ENCODE assay signal across 14 cellular contexts in the genomic region with DNA sequence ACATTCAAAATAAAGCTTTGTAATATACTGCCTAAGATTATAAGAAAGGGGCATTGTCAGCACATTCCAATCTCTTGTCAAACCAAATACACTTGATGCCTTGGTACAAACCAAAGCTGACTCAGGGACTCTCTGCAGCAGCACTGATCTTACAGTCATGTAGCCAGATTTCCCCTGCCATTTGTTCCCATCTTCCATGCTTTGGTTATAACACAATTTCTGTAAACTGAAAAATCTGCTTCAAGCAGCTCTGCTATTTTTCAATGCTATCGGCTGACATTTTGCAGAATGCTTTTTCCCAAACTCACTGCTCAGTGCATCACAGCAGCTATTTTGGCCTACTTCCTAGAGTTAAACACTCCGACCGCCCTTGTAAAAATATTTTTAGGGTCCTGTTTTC. TPM values are rescaled to one million over a fixed set of nuclear protein-coding genes. Genes with fewer than 3 reads are reported as not detected.
DNase-seq lines count a peak whose midpoint lies in the region; ATAC-seq and TF ChIP-seq lines count a peak whose summit lies in the region.
"Had no signal": no experiment of that assay in that cellular context is flagged by ENCODE, and none has a peak within 500 bp of the region (broad histone marks: within the 10 kb centered on the region; RNA-seq: fewer than 3 reads in every experiment).

No MANE protein-coding gene starts in this region.

- no peak for TF ChIP-seq CTCF in dorsolateral prefrontal cortex (IDR thresholded peaks at IDR 0.05 in 54 of 56, conservative IDR thresholded peaks at IDR 0.05 in 2 of 56; ENCODE audit: low read depth in 1 of 56, partially characterized antibody in 56 of 56)
- no peak for TF ChIP-seq CTCF in liver (IDR thresholded peaks at IDR 0.05; ENCODE audit: low read depth, low read length, missing input control)

- no peak overlapping the region for H3K9ac ChIP-seq in liver (ENCODE audit: low read depth in 1 of 2, low read length in 2 of 2)
- H3K9ac ChIP-seq in subcutaneous abdominal adipose tissue (ENCODE audit: low read length in 5 of 5): no peak overlapping the region

- DNase-seq in M059J (ENCODE audit: low read depth) (peak; percentile 84), dorsolateral prefrontal cortex (peak in 1 of 10 donors; percentile 14), SKM-1 (lab: John Stamatoyannopoulos, UW; ENCODE audit: unreplicated experiment) (no peak)
- no peak for DNase-seq in naive thymus-derived CD4-positive, alpha-beta T cell
- DNase-seq: activated naive CD4-positive, alpha-beta T cell treated with Interleukin-2 at 50 U/mL for 16 hours; DMS79 treated with DMSO at 0.1 percent for 48 hours; mammary epithelial cell; stimulated activated CD4-positive, alpha-beta T cell treated with anti-CD3 and anti-CD28 coated beads, Interleukin-15, amount 100 ng/mL, for 24 hours had no signal

- no peak overlapping the region for H3K4me3 Mint-ChIP-seq in naive thymus-derived CD4-positive, alpha-beta T cell
- H3K4me3 Mint-ChIP-seq: stimulated activated naive CD8-positive, alpha-beta T cell treated with anti-CD3 and anti-CD28 coated beads, Interleukin-15, Interleukin-2, amounts not matched to agents 100 ng/mL and 50 ng/mL, for 24 hours had no signal

- no peaks in the 10 kb centered on the region for H3K36me3 Mint-ChIP-seq in naive thymus-derived CD4-positive, alpha-beta T cell

- H3K27me3 ChIP-seq in dorsolateral prefrontal cortex: no peaks in the 10 kb centered on the region
- no peaks in the 10 kb centered on the region for H3K27me3 ChIP-seq in liver (ENCODE audit: control insufficient read depth in 4 of 4, insufficient read depth in 4 of 4, low read length in 3 of 4)
- no peaks in the 10 kb centered on the region for H3K27me3 ChIP-seq in subcutaneous abdominal adipose tissue (ENCODE audit: control insufficient read depth in 5 of 5, insufficient read depth in 4 of 5, low read length in 5 of 5)
- H3K27me3 ChIP-seq in naive thymus-derived CD4-positive, alpha-beta T cell (ENCODE audit: control insufficient read depth in 2 of 2, insufficient read depth in 2 of 2, low read length in 2 of 2): no peaks in the 10 kb centered on the region

- H3K27me3 Mint-ChIP-seq in naive thymus-derived CD4-positive, alpha-beta T cell: peaks cover 0 to 11% (median 0%) of the 10 kb centered on the region in 5 donors

- H3K4me3 ChIP-seq in dorsolateral prefrontal cortex (peak overlapping the region in 27 of 59 donors; percentile 0 to 42 (median 14)), liver (ENCODE audit: low read depth in 1 of 3, low read length in 3 of 3) (no peak overlapping the region), subcutaneous abdominal adipose tissue (ENCODE audit: low read depth in 1 of 5, low read length in 5 of 5) (no peak overlapping the region)
- H3K4me3 ChIP-seq in naive thymus-derived CD4-positive, alpha-beta T cell (ENCODE audit: low read length): no peak overlapping the region

- intact Hi-C loops in dorsolateral prefrontal cortex (cut with DNase I): no loop called here
- intact Hi-C loops in naive thymus-derived CD4-positive, alpha-beta T cell (cut with micrococcal nuclease): no loop called here

- H3K4me1 ChIP-seq in liver (ENCODE audit: control insufficient read depth in 4 of 4, insufficient read depth in 4 of 4, low read length in 3 of 4) (peaks cover 3 to 18% (median 7%) of the 10 kb centered on the region in 4 donors), subcutaneous abdominal adipose tissue (ENCODE audit: control insufficient read depth in 5 of 5, insufficient read depth in 5 of 5, low read length in 5 of 5) (peaks cover 4 to 62% (median 33%) of the 10 kb centered on the region in 5 donors)
- no peaks in the 10 kb centered on the region for H3K4me1 ChIP-seq in naive thymus-derived CD4-positive, alpha-beta T cell (ENCODE audit: control insufficient read depth in 2 of 2, insufficient read depth in 2 of 2, low read length in 2 of 2)

- H3K4me1 Mint-ChIP-seq in naive thymus-derived CD4-positive, alpha-beta T cell: no peaks in the 10 kb centered on the region

- TF ChIP-seq RAD21 in liver (IDR thresholded peaks at IDR 0.05): no peak

- no peak overlapping the region for H3K27ac Mint-ChIP-seq in naive thymus-derived CD4-positive, alpha-beta T cell
- H3K27ac Mint-ChIP-seq: stimulated activated naive CD8-positive, alpha-beta T cell treated with anti-CD3 and anti-CD28 coated beads, Interleukin-15, Interleukin-2, amounts not matched to agents 100 ng/mL and 50 ng/mL, for 24 hours had no signal

- WGBS in liver: 74% methylated on average over 3 of the region's 3 CpGs

- CTCF ChIA-PET in naive thymus-derived CD4-positive, alpha-beta T cell (lab: Charles Lee): no interaction called here

- H3K9me3 Mint-ChIP-seq in naive thymus-derived CD4-positive, alpha-beta T cell: peaks cover 0 to 3% (median 0%) of the 10 kb centered on the region in 11 donors
- H3K9me3 Mint-ChIP-seq: stimulated activated naive CD8-positive, alpha-beta T cell treated with anti-CD3 and anti-CD28 coated beads, Interleukin-15, Interleukin-2, amounts not matched to agents 100 ng/mL and 50 ng/mL, for 24 hours had no signal

- H3K36me3 ChIP-seq in liver (ENCODE audit: control insufficient read depth in 4 of 4, insufficient read depth in 3 of 4, low read depth in 1 of 4, low read length in 3 of 4): no peaks in the 10 kb centered on the region
- H3K36me3 ChIP-seq in subcutaneous abdominal adipose tissue (ENCODE audit: control insufficient read depth in 5 of 5, insufficient read depth in 5 of 5, low read length in 5 of 5): no peaks in the 10 kb centered on the region
- no peaks in the 10 kb centered on the region for H3K36me3 ChIP-seq in naive thymus-derived CD4-positive, alpha-beta T cell (ENCODE audit: control insufficient read depth in 2 of 3, insufficient read depth in 3 of 3, low read length in 3 of 3)

- peak overlapping the region in 42 of 59 donors; percentile 2 to 70 (median 46) for H3K27ac ChIP-seq in dorsolateral prefrontal cortex
- H3K27ac ChIP-seq in liver (ENCODE audit: low read depth in 1 of 2, low read length in 2 of 2): no peak overlapping the region
- H3K27ac ChIP-seq in subcutaneous abdominal adipose tissue (ENCODE audit: low read depth, low read length): peak overlapping the region; percentile 92
- H3K27ac ChIP-seq in naive thymus-derived CD4-positive, alpha-beta T cell (ENCODE audit: low read depth, low read length): no peak overlapping the region
- H3K27ac ChIP-seq: epithelial cell of prostate had no signal

- H3K9me3 ChIP-seq in liver (ENCODE audit: control insufficient read depth in 4 of 4, low read length in 3 of 4): no peaks in the 10 kb centered on the region
- H3K9me3 ChIP-seq in subcutaneous abdominal adipose tissue (ENCODE audit: control insufficient read depth in 5 of 5, low read length in 5 of 5): no peaks in the 10 kb centered on the region
- H3K9me3 ChIP-seq in naive thymus-derived CD4-positive, alpha-beta T cell (ENCODE audit: control insufficient read depth in 2 of 3, low read length in 3 of 3): no peaks in the 10 kb centered on the region

- POLR2A ChIA-PET in naive thymus-derived CD4-positive, alpha-beta T cell (lab: Charles Lee): no interaction called here

- ATAC-seq in GM18520 (IDR thresholded peaks at IDR 0.05; ENCODE audit: unreplicated experiment) (no peak), esophagus mucosa (no peak)
- ATAC-seq in naive thymus-derived CD4-positive, alpha-beta T cell: no peak

TF ChIP-seq in liver, 16 proteins besides CTCF, POLR2A, EP300 and RAD21:
- TF ChIP-seq, protein P1, sequence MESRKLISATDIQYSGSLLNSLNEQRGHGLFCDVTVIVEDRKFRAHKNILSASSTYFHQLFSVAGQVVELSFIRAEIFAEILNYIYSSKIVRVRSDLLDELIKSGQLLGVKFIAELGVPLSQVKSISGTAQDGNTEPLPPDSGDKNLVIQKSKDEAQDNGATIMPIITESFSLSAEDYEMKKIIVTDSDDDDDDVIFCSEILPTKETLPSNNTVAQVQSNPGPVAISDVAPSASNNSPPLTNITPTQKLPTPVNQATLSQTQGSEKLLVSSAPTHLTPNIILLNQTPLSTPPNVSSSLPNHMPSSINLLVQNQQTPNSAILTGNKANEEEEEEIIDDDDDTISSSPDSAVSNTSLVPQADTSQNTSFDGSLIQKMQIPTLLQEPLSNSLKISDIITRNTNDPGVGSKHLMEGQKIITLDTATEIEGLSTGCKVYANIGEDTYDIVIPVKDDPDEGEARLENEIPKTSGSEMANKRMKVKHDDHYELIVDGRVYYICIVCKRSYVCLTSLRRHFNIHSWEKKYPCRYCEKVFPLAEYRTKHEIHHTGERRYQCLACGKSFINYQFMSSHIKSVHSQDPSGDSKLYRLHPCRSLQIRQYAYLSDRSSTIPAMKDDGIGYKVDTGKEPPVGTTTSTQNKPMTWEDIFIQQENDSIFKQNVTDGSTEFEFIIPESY (IDR thresholded peaks at IDR 0.05): no peak
- peak; percentile 17 for TF ChIP-seq NR2F2 (IDR thresholded peaks at IDR 0.05)
- no peak for TF ChIP-seq GABPA (IDR thresholded peaks at IDR 0.05 in 1 of 2, conservative IDR thresholded peaks at IDR 0.05 in 1 of 2)
- peak; percentile 14 for TF ChIP-seq SP1 (IDR thresholded peaks at IDR 0.05)
- TF ChIP-seq YY1 (IDR thresholded peaks at IDR 0.05): peak; percentile 29

RNA-seq across cellular contexts. Expression of gene PLOD2, which starts 18.2 kb away (rescaled TPM):
- total RNA-seq in M059J (2014; rRNA removed; shearing (Covaris generic)): 240 and 344 TPM in 2 replicates
- 10 to 100 TPM; 18.4 to 75.5 (median 31.6) TPM for total RNA-seq in dorsolateral prefrontal cortex
- total RNA-seq in liver: 10 to 100 TPM; 27.2 to 57.0 TPM
- polyA plus RNA-seq in liver: 10 to 100 TPM; 18.6 to 21.4 TPM
- 14.5 TPM for total RNA-seq in esophagus mucosa
- 1 to 10 TPM in 1 of 5 experiments, under 1 TPM in 1, not detected in 3; 0.34 to 1.4 TPM for total RNA-seq in naive thymus-derived CD4-positive, alpha-beta T cell
- polyA plus RNA-seq in naive thymus-derived CD4-positive, alpha-beta T cell: not detected

Comparison
In these comparisons a context has a peak if more than half of its experiments do, and no peak if none do; other contexts are left out.
1. H3K27ac ChIP-seq: peak in dorsolateral prefrontal cortex (42 of 59) and subcutaneous abdominal adipose tissue (single experiment); none in liver (0 of 2) and naive thymus-derived CD4-positive, alpha-beta T cell (single experiment).